In the genomic region with DNA sequence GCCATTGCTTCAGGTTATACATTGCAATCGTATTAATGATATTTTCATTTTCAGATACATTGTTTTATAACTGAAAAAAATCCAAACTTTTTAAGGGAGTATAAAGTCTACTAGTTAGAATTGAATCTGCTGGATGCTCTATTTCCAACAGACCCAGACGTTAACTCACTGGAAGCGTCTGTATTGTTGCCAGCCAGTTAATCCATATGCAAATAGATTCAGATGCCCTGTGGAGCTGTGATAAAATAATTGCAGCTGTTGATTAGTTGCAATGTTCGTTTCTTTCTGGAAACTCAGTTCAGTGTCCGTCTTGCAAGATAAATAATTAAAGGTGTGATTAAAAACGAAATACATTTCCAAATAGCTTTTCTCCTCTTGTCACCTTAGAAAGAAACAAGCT, we compare ENCODE assay signal across 27 cellular contexts. TPM values are rescaled to one million over a fixed set of nuclear protein-coding genes. Genes with fewer than 3 reads are reported as not detected.
DNase-seq lines count a peak whose midpoint lies in the region; TF ChIP-seq lines count a peak whose summit lies in the region.
"Had no signal": no experiment of that assay in that cellular context is flagged by ENCODE, and none has a peak within 500 bp of the region (broad histone marks: within the 10 kb centered on the region; RNA-seq: fewer than 3 reads in every experiment).

No MANE protein-coding gene starts in this region.

- H3K9me3 ChIP-seq in H9 (ENCODE audit: control insufficient read depth, low read depth, low read length) (no peaks in the 10 kb centered on the region), sigmoid colon (no peaks in the 10 kb centered on the region)
- H3K9me3 ChIP-seq: body of pancreas, tibial nerve had no signal

- H3K9me3 Mint-ChIP-seq in H9 (0 out of 5 replicates have a peak, but pooled peaks cover 0 to 5% of the 10 kb centered on the region in 2 experiments), CD14-positive monocyte (peaks cover 0 to 1% (median 0%) of the 10 kb centered on the region in 7 donors)
- H3K9me3 Mint-ChIP-seq: CD4-positive, alpha-beta memory T cell; memory B cell; natural killer cell had no signal

- WGBS in H9 (ENCODE audit: extremely low coverage, insufficient read length, low lambda C conversion rate): no CpG with 5 or more reads among the region's 6 CpGs
- WGBS in sigmoid colon, 2 donors: 53 to 60% methylated on average over 6 of the region's 6 CpGs
- WGBS in lower leg skin, 2 donors: 18 to 24% methylated on average over 6 of the region's 6 CpGs

- no peak overlapping the region for H3K4ac ChIP-seq in H9 (ENCODE audit: low read depth, low read length)

- no peaks in the 10 kb centered on the region for H3K36me3 ChIP-seq in sigmoid colon
- H3K36me3 ChIP-seq: tibial nerve had no signal

- H3K27ac Mint-ChIP-seq in H9 (peak overlapping the region in 2 of 3 experiments; percentile 71 to 95; a peak in 3 of 7 replicates), CD14-positive monocyte (peak overlapping the region in 1 of 7 donors; percentile 41)
- H3K27ac Mint-ChIP-seq: activated CD8-positive, alpha-beta memory T cell treated with anti-CD3 and anti-CD28 coated beads, Interleukin-2, amount 10 ng/mL, durations not matched to agents 7 days and 5 days; activated naive CD8-positive, alpha-beta T cell; memory B cell had no signal

- no peak overlapping the region for H2BK120ac ChIP-seq in H9 (ENCODE audit: low read depth, low read length, poor library complexity, severe bottlenecking)

- peaks cover 53 to 66% of the 10 kb centered on the region in 2 experiments for H3K4me1 Mint-ChIP-seq in H9
- H3K4me1 Mint-ChIP-seq in CD14-positive monocyte: peaks cover 54% of the 10 kb centered on the region

- no peak overlapping the region for H2BK15ac ChIP-seq in H9 (ENCODE audit: low read depth, low read length)

- DNase-seq in H9: no peak
- no peak for DNase-seq in RWPE1 (ENCODE audit: low spot score)
- DNase-seq in epithelial cell of prostate (ENCODE audit: low read depth, low spot score): no peak
- peak; percentile 19 for DNase-seq in sigmoid colon
- DNase-seq in NCI-H748 treated with DMSO at 0.1 percent for 48 hours (lab: John Stamatoyannopoulos, UW): no peak
- DNase-seq in CD14-positive monocyte (ENCODE audit: low spot score): no peak
- no peak for DNase-seq in G401 (ENCODE audit: low spot score)
- DNase-seq in lower leg skin (ENCODE audit: low spot score in 2 of 2): no peak
- DNase-seq: activated CD4-positive, alpha-beta T cell treated with anti-CD3 and anti-CD28 coated beads for 48 hours; activated CD8-positive, alpha-beta memory T cell treated with anti-CD3 and anti-CD28 coated beads, Interleukin-2, amount 10 ng/mL, durations not matched to agents 7 days and 5 days; body of pancreas; CD4-positive, alpha-beta memory T cell; DMS79; GOT3; KG1; natural killer cell; NCI-H1092; NCI-H2029 treated with DMSO at 0.1 percent for 48 hours; NCI-H446; posterior cingulate gyrus; RPMI8226; stimulated activated CD4-positive, alpha-beta T cell treated with anti-CD3 and anti-CD28 coated beads, Interleukin-2, amount 100 ng/mL, for 24 hours; stimulated activated naive CD4-positive, alpha-beta T cell treated with Interleukin-2 at 50 U/mL for 16 hours had no signal

- no peak overlapping the region for H3T11ph ChIP-seq in H9 (ENCODE audit: low read length)

- no peak overlapping the region for H4K5ac ChIP-seq in H9 (ENCODE audit: insufficient read length, low read depth, low read length)

- CTCF ChIA-PET in RWPE1 (lab: Yijun Ruan, JAX): no interaction called here

- H3K36me3 Mint-ChIP-seq in H9 (ENCODE audit: insufficient read depth in 1 of 3, low read depth in 3 of 3): no peaks in the 10 kb centered on the region; a peak in 2 of 7 replicates
- no peaks in the 10 kb centered on the region for H3K36me3 Mint-ChIP-seq in CD14-positive monocyte
- H3K36me3 Mint-ChIP-seq: activated CD8-positive, alpha-beta memory T cell treated with anti-CD3 and anti-CD28 coated beads, Interleukin-2, amount 10 ng/mL, durations not matched to agents 7 days and 5 days; activated naive CD8-positive, alpha-beta T cell; memory B cell; natural killer cell had no signal

- no peak overlapping the region for H2BK5ac ChIP-seq in H9 (ENCODE audit: insufficient read length, low read length)

- H3K14ac ChIP-seq in H9 (ENCODE audit: insufficient read depth, low read length): no peak overlapping the region

- no peak for TF ChIP-seq POLR2A in sigmoid colon (IDR thresholded peaks at IDR 0.05)
- TF ChIP-seq POLR2A in lower leg skin (IDR thresholded peaks at IDR 0.05): no peak

- no peak overlapping the region for H2BK12ac ChIP-seq in H9 (ENCODE audit: insufficient read length, low read depth, low read length)

- H2BK20ac ChIP-seq in H9 (ENCODE audit: low read depth, low read length, poor library complexity, severe bottlenecking): no peak overlapping the region

- in situ Hi-C loops in G401 (cut with HindIII; ENCODE audit: low sequenced_read_pairs): no loop called here

- H3K9ac ChIP-seq in H9 (ENCODE audit: extremely low read depth, insufficient read length, low read length): no peak overlapping the region

- no peaks in the 10 kb centered on the region for H3K27me3 ChIP-seq in H9 (ENCODE audit: insufficient read depth, low read length)
- H3K27me3 ChIP-seq in sigmoid colon: no peaks in the 10 kb centered on the region
- H3K27me3 ChIP-seq: body of pancreas, tibial nerve had no signal

- H3K4me1 ChIP-seq in H9 (ENCODE audit: insufficient read depth, low read length): peaks cover 4% of the 10 kb centered on the region; the same call in 1 of the 2 replicates
- H3K4me1 ChIP-seq in sigmoid colon: peaks cover 0 to 30% (median 20%) of the 10 kb centered on the region in 4 donors

- POLR2A ChIA-PET in RWPE1 (lab: Yijun Ruan, JAX; ENCODE audit: low non-redundant PET): interaction anchor here (0.6 to 1.0 kb wide), 2 partner anchors 31 to 77 kb away, joined by 3 to 7 read pairs; no protein-coding TSS in a partner anchor

- H3K4me2 ChIP-seq in H9 (ENCODE audit: insufficient read depth, insufficient read length, low read length): no peak overlapping the region

- H2AK5ac ChIP-seq in H9 (ENCODE audit: insufficient read length, low read length): no peak overlapping the region

- no peak overlapping the region for H4K8ac ChIP-seq in H9 (replicated peaks; ENCODE audit: insufficient read length, low read depth, low read length)

- no peak overlapping the region for H3K23ac ChIP-seq in H9 (ENCODE audit: insufficient read length, low read depth, low read length)

- no peaks in the 10 kb centered on the region for H3K79me1 ChIP-seq in H9 (ENCODE audit: insufficient read depth, low read depth, low read length, poor library complexity, severe bottlenecking)

- intact Hi-C loops in sigmoid colon (cut with DNase I): no loop called here
- intact Hi-C loops in CD14-positive monocyte (cut with micrococcal nuclease): no loop called here
- intact Hi-C loops in lower leg skin (cut with DNase I; ENCODE audit: low total_unique reads): no loop called here

- H3K56ac ChIP-seq in H9 (ENCODE audit: insufficient read length, low read depth, low read length): no peak overlapping the region

- no peaks in the 10 kb centered on the region for H3K79me2 ChIP-seq in H9 (ENCODE audit: insufficient read depth, low read length)

- H2AFZ ChIP-seq in H9 (ENCODE audit: low read length): no peak overlapping the region

- H3K4me3 Mint-ChIP-seq in H9: no peak overlapping the region; a peak in 1 of 5 replicates
- H3K4me3 Mint-ChIP-seq in CD14-positive monocyte: no peak overlapping the region
- H3K4me3 Mint-ChIP-seq: activated CD8-positive, alpha-beta memory T cell treated with anti-CD3 and anti-CD28 coated beads, Interleukin-2, amount 10 ng/mL, durations not matched to agents 7 days and 5 days; activated naive CD8-positive, alpha-beta T cell; CD4-positive, alpha-beta memory T cell; memory B cell; natural killer cell had no signal

- H3K27ac ChIP-seq in H9 (ENCODE audit: insufficient read length, low read depth, low read length) (no peak overlapping the region), RWPE1 (peak overlapping the region; percentile 51), epithelial cell of prostate (peak overlapping the region; percentile 50), sigmoid colon (peak overlapping the region in 3 of 4 donors; percentile 34 to 71 (median 66))
- H3K27ac ChIP-seq: coronary artery had no signal

- no peaks in the 10 kb centered on the region for H4K20me1 ChIP-seq in H9 (ENCODE audit: control insufficient read depth, insufficient read depth, insufficient read length)

- H3K4me3 ChIP-seq in sigmoid colon (no peak overlapping the region), lower leg skin (ENCODE audit: low read depth, poor library complexity, severe bottlenecking) (no peak overlapping the region)
- H3K4me3 ChIP-seq: body of pancreas, coronary artery, tibial nerve had no signal

- TF ChIP-seq CTCF in H9 (conservative IDR thresholded peaks at IDR 0.05) (no peak), RWPE1 (conservative IDR thresholded peaks at IDR 0.05; ENCODE audit: low read depth) (no peak), sigmoid colon (IDR thresholded peaks at IDR 0.05) (no peak), CD14-positive monocyte (IDR thresholded peaks at IDR 0.05) (no peak), lower leg skin (IDR thresholded peaks at IDR 0.05) (no peak)

- no peak overlapping the region for H3K18ac ChIP-seq in H9 (ENCODE audit: insufficient read length, low read depth, low read length)

- H3K27me3 Mint-ChIP-seq in H9 (ENCODE audit: low read depth) (no peaks in the 10 kb centered on the region; the same call in 1 of the 2 replicates), CD14-positive monocyte (ENCODE audit: low read depth in 3 of 3) (peaks cover 0 to 4% (median 0%) of the 10 kb centered on the region in 3 donors)
- H3K27me3 Mint-ChIP-seq: activated naive CD8-positive, alpha-beta T cell; CD4-positive, alpha-beta memory T cell; memory B cell had no signal

- TF ChIP-seq EP300 in sigmoid colon (IDR thresholded peaks at IDR 0.05): no peak

- no peak overlapping the region for H4K91ac ChIP-seq in H9 (ENCODE audit: insufficient read length, low read depth, low read length)

- H3K23me2 ChIP-seq in H9 (ENCODE audit: insufficient read length, low read depth, low read length, poor library complexity, severe bottlenecking): peaks cover 4% of the 10 kb centered on the region

RNA-seq across cellular contexts. Expression of gene GNA13, which starts 5.1 kb away (rescaled TPM):
- total RNA-seq in H9 (2021): 52.2 and 57.4 TPM in 2 replicates
- 100 to 1,000 TPM in 2 of 4 donors, 10 to 100 TPM in 2; 72.8 to 120 (median 96.4) TPM for total RNA-seq in sigmoid colon
- polyA plus RNA-seq in sigmoid colon: 10 to 100 TPM; 33.1 to 62.9 (median 39.6) TPM
- polyA plus RNA-seq in CD14-positive monocyte: 10 to 100 TPM; 40.3 to 49.3 TPM
- total RNA-seq in G401 (2014; rRNA removed; shearing (Covaris generic)): 43.5 and 69.7 TPM in 2 replicates
- total RNA-seq in lower leg skin: 10 to 100 TPM; 36.5 to 52.1 (median 45.2) TPM
